1 cellular context compared by ENCODE assay signal in the genomic region with DNA sequence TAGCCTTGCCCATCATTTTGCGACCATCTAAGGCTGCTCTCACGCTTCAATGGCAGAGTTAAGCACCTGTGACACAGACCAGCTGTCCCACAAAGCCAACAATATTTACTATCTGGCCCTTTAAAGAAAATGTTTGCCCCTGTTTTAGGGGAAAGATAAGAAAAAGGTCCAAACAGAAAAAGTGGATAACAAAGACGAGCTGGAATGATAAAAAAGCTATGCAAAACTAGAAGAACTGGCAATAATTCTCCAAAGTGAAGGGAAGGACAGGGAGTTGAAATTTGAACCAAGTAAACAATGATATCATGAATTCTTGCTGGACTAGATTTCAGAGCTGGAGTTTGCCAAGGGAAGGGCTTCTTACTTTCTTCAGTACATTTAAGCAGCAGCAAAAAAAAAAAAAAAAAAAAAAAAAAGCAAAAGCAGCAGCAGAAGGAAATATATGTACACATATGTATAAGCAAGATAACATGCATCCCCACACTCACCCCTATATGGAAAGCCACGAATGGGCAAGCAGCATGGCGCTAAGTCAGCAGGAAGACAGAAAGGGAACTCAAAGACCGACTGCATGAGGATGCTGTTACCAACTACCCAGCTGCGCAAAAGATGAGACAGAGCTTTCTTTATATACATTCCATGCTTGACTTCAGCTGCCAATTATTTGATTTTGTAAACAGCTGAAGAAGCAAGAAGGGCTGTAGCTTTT.
TF ChIP-seq lines count a peak whose summit lies in the region.

No MANE protein-coding gene starts in this region.

TF ChIP-seq in IMR-90, 13 proteins besides CTCF, POLR2A, EP300 and RAD21:
- TF ChIP-seq, protein P1, sequence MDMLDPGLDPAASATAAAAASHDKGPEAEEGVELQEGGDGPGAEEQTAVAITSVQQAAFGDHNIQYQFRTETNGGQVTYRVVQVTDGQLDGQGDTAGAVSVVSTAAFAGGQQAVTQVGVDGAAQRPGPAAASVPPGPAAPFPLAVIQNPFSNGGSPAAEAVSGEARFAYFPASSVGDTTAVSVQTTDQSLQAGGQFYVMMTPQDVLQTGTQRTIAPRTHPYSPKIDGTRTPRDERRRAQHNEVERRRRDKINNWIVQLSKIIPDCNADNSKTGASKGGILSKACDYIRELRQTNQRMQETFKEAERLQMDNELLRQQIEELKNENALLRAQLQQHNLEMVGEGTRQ (IDR thresholded peaks at IDR 0.05; ENCODE audit: low read depth, low read length) = no peak
- TF ChIP-seq, protein P2, sequence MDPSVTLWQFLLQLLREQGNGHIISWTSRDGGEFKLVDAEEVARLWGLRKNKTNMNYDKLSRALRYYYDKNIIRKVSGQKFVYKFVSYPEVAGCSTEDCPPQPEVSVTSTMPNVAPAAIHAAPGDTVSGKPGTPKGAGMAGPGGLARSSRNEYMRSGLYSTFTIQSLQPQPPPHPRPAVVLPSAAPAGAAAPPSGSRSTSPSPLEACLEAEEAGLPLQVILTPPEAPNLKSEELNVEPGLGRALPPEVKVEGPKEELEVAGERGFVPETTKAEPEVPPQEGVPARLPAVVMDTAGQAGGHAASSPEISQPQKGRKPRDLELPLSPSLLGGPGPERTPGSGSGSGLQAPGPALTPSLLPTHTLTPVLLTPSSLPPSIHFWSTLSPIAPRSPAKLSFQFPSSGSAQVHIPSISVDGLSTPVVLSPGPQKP (IDR thresholded peaks at IDR 0.05; ENCODE audit: borderline replicate concordance, low read depth, low read length) = no peak
- TF ChIP-seq NFE2L2 (IDR thresholded peaks at IDR 0.05; ENCODE audit: low read depth, low read length) = no peak
- peak; percentile 69; the same call in 1 of the 2 replicates for TF ChIP-seq MXI1 (IDR thresholded peaks at IDR 0.05; ENCODE audit: borderline replicate concordance, low read depth, low read length)
- TF ChIP-seq MAFK (IDR thresholded peaks at IDR 0.05; ENCODE audit: low read depth, low read length) = peak; percentile 37
- no peak for TF ChIP-seq MAZ (IDR thresholded peaks at IDR 0.05; ENCODE audit: borderline replicate concordance, low read depth, low read length)
- no peak for TF ChIP-seq FOS (IDR thresholded peaks at IDR 0.05; ENCODE audit: low read depth, low read length)
- peak; percentile 23 for TF ChIP-seq RCOR1 (IDR thresholded peaks at IDR 0.05; ENCODE audit: insufficient replicate concordance, low read length)
